1 cellular context compared by ENCODE assay signal in genomic region chr19:10363789-10364281, GRCh38.
TF ChIP-seq lines count a peak whose summit lies in the region.

No MANE protein-coding gene starts in this region.

TF ChIP-seq in HEK293, 187 proteins besides CTCF, POLR2A, EP300 and RAD21 (continued from another document and continues in another):
- TF ChIP-seq, protein P1, sequence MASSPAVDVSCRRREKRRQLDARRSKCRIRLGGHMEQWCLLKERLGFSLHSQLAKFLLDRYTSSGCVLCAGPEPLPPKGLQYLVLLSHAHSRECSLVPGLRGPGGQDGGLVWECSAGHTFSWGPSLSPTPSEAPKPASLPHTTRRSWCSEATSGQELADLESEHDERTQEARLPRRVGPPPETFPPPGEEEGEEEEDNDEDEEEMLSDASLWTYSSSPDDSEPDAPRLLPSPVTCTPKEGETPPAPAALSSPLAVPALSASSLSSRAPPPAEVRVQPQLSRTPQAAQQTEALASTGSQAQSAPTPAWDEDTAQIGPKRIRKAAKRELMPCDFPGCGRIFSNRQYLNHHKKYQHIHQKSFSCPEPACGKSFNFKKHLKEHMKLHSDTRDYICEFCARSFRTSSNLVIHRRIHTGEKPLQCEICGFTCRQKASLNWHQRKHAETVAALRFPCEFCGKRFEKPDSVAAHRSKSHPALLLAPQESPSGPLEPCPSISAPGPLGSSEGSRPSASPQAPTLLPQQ (tag by site-specific recombination; IDR thresholded peaks at IDR 0.05), result peak; percentile 49
- TF ChIP-seq ZNF10 (tag by site-specific recombination; IDR thresholded peaks at IDR 0.05) (peak; percentile 99), ZBTB10 (tag by site-specific recombination; IDR thresholded peaks at IDR 0.05) (no peak), YY1 (tag by site-specific recombination; IDR thresholded peaks at IDR 0.05) (no peak), ZNF501 (tag by site-specific recombination; IDR thresholded peaks at IDR 0.05) (no peak), ZFP69B (tag by site-specific recombination; IDR thresholded peaks at IDR 0.05) (peak; percentile 54; the same call in 1 of the 2 replicates), ZXDB (tag by site-specific recombination; IDR thresholded peaks at IDR 0.05) (no peak), KLF17 (tag by site-specific recombination; IDR thresholded peaks at IDR 0.05) (peak; percentile 85), ZNF549 (tag by site-specific recombination; IDR thresholded peaks at IDR 0.05) (no peak), ZFP41 (tag by site-specific recombination; IDR thresholded peaks at IDR 0.05; ENCODE audit: borderline replicate concordance) (no peak), ZNF707 (tag by site-specific recombination; IDR thresholded peaks at IDR 0.05) (no peak), ZNF404 (tag by site-specific recombination; IDR thresholded peaks at IDR 0.05) (no peak), ZNF449 (tag by site-specific recombination; IDR thresholded peaks at IDR 0.05) (no peak), WT1 (tag by site-specific recombination; IDR thresholded peaks at IDR 0.05) (no peak), ZNF37A (tag by site-specific recombination; IDR thresholded peaks at IDR 0.05) (no peak), ZNF132 (tag by site-specific recombination; IDR thresholded peaks at IDR 0.05; ENCODE audit: borderline replicate concordance) (no peak), ZNF639 (tag by site-specific recombination; IDR thresholded peaks at IDR 0.05) (peak; percentile 79), SCRT2 (tag by site-specific recombination; IDR thresholded peaks at IDR 0.05) (peak; percentile 69; the same call in 1 of the 2 replicates), ZNF488 (tag by site-specific recombination; IDR thresholded peaks at IDR 0.05) (no peak), ZNF48 (tag by site-specific recombination; IDR thresholded peaks at IDR 0.05) (no peak), ZNF792 (tag by site-specific recombination; IDR thresholded peaks at IDR 0.05) (no peak), ZBTB17 (tag by site-specific recombination; IDR thresholded peaks at IDR 0.05) (peak; percentile 27; the same call in 1 of the 2 replicates), ZNF701 (tag by site-specific recombination; IDR thresholded peaks at IDR 0.05) (no peak), ZNF114 (tag by site-specific recombination; IDR thresholded peaks at IDR 0.05) (no peak), ZNF704 (tag by site-specific recombination; IDR thresholded peaks at IDR 0.05) (no peak)
- TF ChIP-seq, protein P2, sequence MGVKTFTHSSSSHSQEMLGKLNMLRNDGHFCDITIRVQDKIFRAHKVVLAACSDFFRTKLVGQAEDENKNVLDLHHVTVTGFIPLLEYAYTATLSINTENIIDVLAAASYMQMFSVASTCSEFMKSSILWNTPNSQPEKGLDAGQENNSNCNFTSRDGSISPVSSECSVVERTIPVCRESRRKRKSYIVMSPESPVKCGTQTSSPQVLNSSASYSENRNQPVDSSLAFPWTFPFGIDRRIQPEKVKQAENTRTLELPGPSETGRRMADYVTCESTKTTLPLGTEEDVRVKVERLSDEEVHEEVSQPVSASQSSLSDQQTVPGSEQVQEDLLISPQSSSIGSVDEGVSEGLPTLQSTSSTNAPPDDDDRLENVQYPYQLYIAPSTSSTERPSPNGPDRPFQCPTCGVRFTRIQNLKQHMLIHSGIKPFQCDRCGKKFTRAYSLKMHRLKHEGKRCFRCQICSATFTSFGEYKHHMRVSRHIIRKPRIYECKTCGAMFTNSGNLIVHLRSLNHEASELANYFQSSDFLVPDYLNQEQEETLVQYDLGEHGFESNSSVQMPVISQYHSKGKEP (tag by site-specific recombination; IDR thresholded peaks at IDR 0.05), result no peak
- TF ChIP-seq, protein P3, sequence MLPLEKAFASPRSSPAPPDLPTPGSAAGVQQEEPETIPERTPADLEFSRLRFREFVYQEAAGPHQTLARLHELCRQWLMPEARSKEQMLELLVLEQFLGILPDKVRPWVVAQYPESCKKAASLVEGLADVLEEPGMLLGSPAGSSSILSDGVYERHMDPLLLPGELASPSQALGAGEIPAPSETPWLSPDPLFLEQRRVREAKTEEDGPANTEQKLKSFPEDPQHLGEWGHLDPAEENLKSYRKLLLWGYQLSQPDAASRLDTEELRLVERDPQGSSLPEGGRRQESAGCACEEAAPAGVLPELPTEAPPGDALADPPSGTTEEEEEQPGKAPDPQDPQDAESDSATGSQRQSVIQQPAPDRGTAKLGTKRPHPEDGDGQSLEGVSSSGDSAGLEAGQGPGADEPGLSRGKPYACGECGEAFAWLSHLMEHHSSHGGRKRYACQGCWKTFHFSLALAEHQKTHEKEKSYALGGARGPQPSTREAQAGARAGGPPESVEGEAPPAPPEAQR (tag by site-specific recombination; IDR thresholded peaks at IDR 0.05), result no peak
- TF ChIP-seq, protein P4, sequence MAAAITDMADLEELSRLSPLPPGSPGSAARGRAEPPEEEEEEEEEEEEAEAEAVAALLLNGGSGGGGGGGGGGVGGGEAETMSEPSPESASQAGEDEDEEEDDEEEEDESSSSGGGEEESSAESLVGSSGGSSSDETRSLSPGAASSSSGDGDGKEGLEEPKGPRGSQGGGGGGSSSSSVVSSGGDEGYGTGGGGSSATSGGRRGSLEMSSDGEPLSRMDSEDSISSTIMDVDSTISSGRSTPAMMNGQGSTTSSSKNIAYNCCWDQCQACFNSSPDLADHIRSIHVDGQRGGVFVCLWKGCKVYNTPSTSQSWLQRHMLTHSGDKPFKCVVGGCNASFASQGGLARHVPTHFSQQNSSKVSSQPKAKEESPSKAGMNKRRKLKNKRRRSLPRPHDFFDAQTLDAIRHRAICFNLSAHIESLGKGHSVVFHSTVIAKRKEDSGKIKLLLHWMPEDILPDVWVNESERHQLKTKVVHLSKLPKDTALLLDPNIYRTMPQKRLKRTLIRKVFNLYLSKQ (tag by site-specific recombination; IDR thresholded peaks at IDR 0.05; ENCODE audit: borderline replicate concordance), result no peak
- TF ChIP-seq, protein P5, sequence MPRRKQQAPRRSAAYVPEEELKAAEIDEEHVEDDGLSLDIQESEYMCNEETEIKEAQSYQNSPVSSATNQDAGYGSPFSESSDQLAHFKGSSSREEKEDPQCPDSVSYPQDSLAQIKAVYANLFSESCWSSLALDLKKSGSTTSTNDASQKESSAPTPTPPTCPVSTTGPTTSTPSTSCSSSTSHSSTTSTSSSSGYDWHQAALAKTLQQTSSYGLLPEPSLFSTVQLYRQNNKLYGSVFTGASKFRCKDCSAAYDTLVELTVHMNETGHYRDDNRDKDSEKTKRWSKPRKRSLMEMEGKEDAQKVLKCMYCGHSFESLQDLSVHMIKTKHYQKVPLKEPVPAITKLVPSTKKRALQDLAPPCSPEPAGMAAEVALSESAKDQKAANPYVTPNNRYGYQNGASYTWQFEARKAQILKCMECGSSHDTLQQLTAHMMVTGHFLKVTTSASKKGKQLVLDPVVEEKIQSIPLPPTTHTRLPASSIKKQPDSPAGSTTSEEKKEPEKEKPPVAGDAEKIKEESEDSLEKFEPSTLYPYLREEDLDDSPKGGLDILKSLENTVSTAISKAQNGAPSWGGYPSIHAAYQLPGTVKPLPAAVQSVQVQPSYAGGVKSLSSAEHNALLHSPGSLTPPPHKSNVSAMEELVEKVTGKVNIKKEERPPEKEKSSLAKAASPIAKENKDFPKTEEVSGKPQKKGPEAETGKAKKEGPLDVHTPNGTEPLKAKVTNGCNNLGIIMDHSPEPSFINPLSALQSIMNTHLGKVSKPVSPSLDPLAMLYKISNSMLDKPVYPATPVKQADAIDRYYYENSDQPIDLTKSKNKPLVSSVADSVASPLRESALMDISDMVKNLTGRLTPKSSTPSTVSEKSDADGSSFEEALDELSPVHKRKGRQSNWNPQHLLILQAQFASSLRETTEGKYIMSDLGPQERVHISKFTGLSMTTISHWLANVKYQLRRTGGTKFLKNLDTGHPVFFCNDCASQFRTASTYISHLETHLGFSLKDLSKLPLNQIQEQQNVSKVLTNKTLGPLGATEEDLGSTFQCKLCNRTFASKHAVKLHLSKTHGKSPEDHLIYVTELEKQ (tag by site-specific recombination; IDR thresholded peaks at IDR 0.05; ENCODE audit: borderline replicate concordance), result 0 out of 2 replicates have a peak, but pooled peaks have one; percentile 34
- TF ChIP-seq, protein P6, sequence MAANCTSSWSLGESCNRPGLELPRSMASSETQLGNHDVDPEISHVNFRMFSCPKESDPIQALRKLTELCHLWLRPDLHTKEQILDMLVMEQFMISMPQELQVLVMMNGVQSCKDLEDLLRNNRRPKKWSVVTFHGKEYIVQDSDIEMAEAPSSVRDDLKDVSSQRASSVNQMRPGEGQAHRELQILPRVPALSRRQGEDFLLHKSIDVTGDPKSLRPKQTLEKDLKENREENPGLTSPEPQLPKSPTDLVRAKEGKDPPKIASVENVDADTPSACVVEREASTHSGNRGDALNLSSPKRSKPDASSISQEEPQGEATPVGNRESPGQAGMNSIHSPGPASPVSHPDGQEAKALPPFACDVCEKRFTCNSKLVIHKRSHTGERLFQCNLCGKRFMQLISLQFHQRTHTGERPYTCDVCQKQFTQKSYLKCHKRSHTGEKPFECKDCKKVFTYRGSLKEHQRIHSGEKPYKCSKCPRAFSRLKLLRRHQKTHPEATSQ (tag by site-specific recombination; IDR thresholded peaks at IDR 0.05), result no peak
